Comparison of ENCODE assay signal across 9 cellular contexts in genomic region chr2:112585400-112585799, GRCh38. TPM values are rescaled to one million over a fixed set of nuclear protein-coding genes. Genes with fewer than 3 reads are reported as not detected.
DNase-seq lines count a peak whose midpoint lies in the region; ATAC-seq, FAIRE-seq and TF ChIP-seq lines count a peak whose summit lies in the region.
"Had no signal": no experiment of that assay in that cellular context is flagged by ENCODE, and none has a peak within 500 bp of the region (broad histone marks: within the 10 kb centered on the region; RNA-seq: fewer than 3 reads in every experiment).

No MANE protein-coding gene starts in this region.

- no peak for FAIRE-seq in RCC 7860 (lab: Jason Lieb, UNC)

- H3K4me3 Mint-ChIP-seq in CD4-positive, alpha-beta memory T cell, result peak overlapping the region; percentile 95 to 98 (median 96)

- no peak for DNase-seq in CD4-positive, alpha-beta memory T cell
- no peak for DNase-seq in PC-3
- no peak for DNase-seq in epithelial cell of esophagus (ENCODE audit: low read depth)
- DNase-seq in RCC 7860 (ENCODE audit: low spot score), result no peak
- DNase-seq: activated CD4-positive, alpha-beta T cell treated with anti-CD3 and anti-CD28 coated beads for 4 hours had no signal

- H3K27ac ChIP-seq in CD4-positive, alpha-beta memory T cell (ENCODE audit: low read depth, low read length), result peak overlapping the region; percentile 79
- H3K27ac ChIP-seq in PC-3 (ENCODE audit: low read length), result peak overlapping the region; percentile 95
- peak overlapping the region; percentile 92 for H3K27ac ChIP-seq in neutrophil

- no peak for ATAC-seq in PC-3
- ATAC-seq in HG03135 (IDR thresholded peaks at IDR 0.05; ENCODE audit: unreplicated experiment), result no peak
- ATAC-seq in HG03469 (IDR thresholded peaks at IDR 0.05; ENCODE audit: unreplicated experiment), result no peak
- ATAC-seq in HG02678 (IDR thresholded peaks at IDR 0.05; ENCODE audit: unreplicated experiment), result no peak

- H3K9ac ChIP-seq in PC-3 (ENCODE audit: low read length), result peak overlapping the region; percentile 93; the same call in 1 of the 2 replicates

- H3K4me1 ChIP-seq in CD4-positive, alpha-beta memory T cell (ENCODE audit: insufficient read depth, low read length), result peaks cover 27% of the 10 kb centered on the region
- peaks cover 27% of the 10 kb centered on the region for H3K4me1 ChIP-seq in PC-3 (ENCODE audit: insufficient read depth, low read length)
- H3K4me1 ChIP-seq in neutrophil (ENCODE audit: control insufficient read depth in 1 of 2, insufficient read depth in 1 of 2, low read depth in 1 of 2, low read length in 1 of 2), result peaks cover 18 to 25% of the 10 kb centered on the region in 2 experiments

- H3K9me3 Mint-ChIP-seq in CD4-positive, alpha-beta memory T cell, result peaks cover 0 to 3% (median 0%) of the 10 kb centered on the region in 8 donors

- H3K36me3 Mint-ChIP-seq in CD4-positive, alpha-beta memory T cell, result peaks cover 15 to 32% of the 10 kb centered on the region in 2 donors

- peak overlapping the region in 1 of 2 donors; percentile 88 for H3K4me3 ChIP-seq in CD4-positive, alpha-beta memory T cell (ENCODE audit: low read length in 2 of 2)
- H3K4me3 ChIP-seq in PC-3 (ENCODE audit: low read length), result peak overlapping the region; percentile 86
- peak overlapping the region; percentile 91 for H3K4me3 ChIP-seq in epithelial cell of esophagus (ENCODE audit: low read length)
- peak overlapping the region in 1 of 2 experiments; percentile 97 for H3K4me3 ChIP-seq in neutrophil (ENCODE audit: low read depth in 1 of 2, low read length in 1 of 2)

- peaks cover 12% of the 10 kb centered on the region for H3K36me3 ChIP-seq in CD4-positive, alpha-beta memory T cell (ENCODE audit: insufficient read depth, low read length)
- H3K36me3 ChIP-seq in PC-3 (ENCODE audit: low read depth, low read length), result no peaks in the 10 kb centered on the region
- H3K36me3 ChIP-seq in neutrophil, result peaks cover 31% of the 10 kb centered on the region

- CTCF ChIA-PET in CD4-positive, alpha-beta memory T cell (lab: Charles Lee; ENCODE audit: partially characterized antibody), result interaction anchor here (0.9 to 3.5 kb wide), 9 partner anchors 12 to 163 kb away, joined by 3 to 19 read pairs (median 4); no protein-coding TSS in a partner anchor
- CTCF ChIA-PET in PC-3 (lab: Charles Lee), result no interaction called here

- peak overlapping the region; percentile 94 to 99 (median 98) for H3K27ac Mint-ChIP-seq in CD4-positive, alpha-beta memory T cell

- intact Hi-C loops in CD4-positive, alpha-beta memory T cell (cut with micrococcal nuclease), result loop anchor here (2.0 kb wide), 1 partner anchor 331 kb away; the partner anchor contains the start of gene ZC3H8
- intact Hi-C loops in PC-3 (cut with micrococcal nuclease), result no loop called here

- H3K9me2 ChIP-seq in PC-3 (replicated peaks; ENCODE audit: low read length), result no peaks in the 10 kb centered on the region

- H3K79me2 ChIP-seq in PC-3 (ENCODE audit: low read length), result peaks cover 6% of the 10 kb centered on the region

- H3F3A ChIP-seq in PC-3 (ENCODE audit: low read length, unreplicated experiment), result no peaks in the 10 kb centered on the region

- no peaks in the 10 kb centered on the region for H3K27me3 ChIP-seq in CD4-positive, alpha-beta memory T cell (ENCODE audit: insufficient read depth, low read length)
- no peaks in the 10 kb centered on the region for H3K27me3 ChIP-seq in PC-3 (ENCODE audit: low read length)
- no peaks in the 10 kb centered on the region for H3K27me3 ChIP-seq in neutrophil

- POLR2A ChIA-PET in CD4-positive, alpha-beta memory T cell (lab: Charles Lee; ENCODE audit: partially characterized antibody), result interaction anchor here (0.7 to 3.8 kb wide), 14 partner anchors 14 to 531 kb away, joined by 3 to 27 read pairs (median 6); partner anchors contain the start of genes POLR1B, SLC20A1, TMEM87B and ZC3H8
- POLR2A ChIA-PET in PC-3 (lab: Charles Lee; ENCODE audit: unreplicated experiment), result no interaction called here

- no TSS peak for BruUV-seq in PC-3 (replicated peaks; lab: Mats Ljungman, UMichigan)

- H3K27me3 Mint-ChIP-seq in CD4-positive, alpha-beta memory T cell, result no peaks in the 10 kb centered on the region

- peak overlapping the region; percentile 92 for H3K4me2 ChIP-seq in PC-3 (ENCODE audit: low read length)

- H2AFZ ChIP-seq in PC-3 (ENCODE audit: low read length), result no peak overlapping the region

- no peaks in the 10 kb centered on the region for H3K9me3 ChIP-seq in CD4-positive, alpha-beta memory T cell (ENCODE audit: control insufficient read depth in 1 of 2, low read length in 2 of 2)
- no peaks in the 10 kb centered on the region for H3K9me3 ChIP-seq in PC-3 (ENCODE audit: low read length)
- no peaks in the 10 kb centered on the region for H3K9me3 ChIP-seq in neutrophil

- peaks cover 19 to 54% (median 31%) of the 10 kb centered on the region in 4 donors for H3K4me1 Mint-ChIP-seq in CD4-positive, alpha-beta memory T cell

- H4K20me1 ChIP-seq in PC-3 (ENCODE audit: low read length), result no peaks in the 10 kb centered on the region

- TF ChIP-seq CTCF in PC-3 (conservative IDR thresholded peaks at IDR 0.05; ENCODE audit: low read depth, low read length) (no peak), epithelial cell of esophagus (IDR thresholded peaks at IDR 0.05; ENCODE audit: insufficient read depth, low read depth, low read length, missing control alignments) (no peak), neutrophil (IDR thresholded peaks at IDR 0.05) (no peak)

RNA-seq across cellular contexts. Expression of gene CHCHD5, which starts 1.0 kb away (rescaled TPM):
- 10 to 100 TPM; 23.3 to 24.9 TPM for total RNA-seq in CD4-positive, alpha-beta memory T cell
- 10 to 100 TPM; 40.2 to 71.1 TPM for polyA plus RNA-seq in CD4-positive, alpha-beta memory T cell
- total RNA-seq in PC-3 (2014; rRNA removed), result 25.4 and 27.9 TPM in 2 replicates

RNA-seq across cellular contexts. Expression of gene POLR1B, which starts 43.1 kb away (rescaled TPM):
- 10 to 100 TPM; 29.7 to 31.3 TPM for total RNA-seq in CD4-positive, alpha-beta memory T cell
- 10 to 100 TPM; 18.4 to 25.4 TPM for polyA plus RNA-seq in CD4-positive, alpha-beta memory T cell
- total RNA-seq in PC-3 (2014; rRNA removed), result 31.6 and 31.7 TPM in 2 replicates
